In genomic region chr11:62592216-62592815, GRCh38 we compare ENCODE assay signal across 6 cellular contexts. TPM values are rescaled to one million over a fixed set of nuclear protein-coding genes. Genes with fewer than 3 reads are reported as not detected.
DNase-seq lines count a peak whose midpoint lies in the region; ATAC-seq lines count a peak whose summit lies in the region.

No MANE protein-coding gene starts in this region.

- ATAC-seq in GM21447 (IDR thresholded peaks at IDR 0.05; ENCODE audit: unreplicated experiment) (peak; percentile 1), GM21786 (IDR thresholded peaks at IDR 0.05; ENCODE audit: unreplicated experiment) (no peak), HG02759 (IDR thresholded peaks at IDR 0.05; ENCODE audit: unreplicated experiment) (no peak)

- peaks cover 48% of the 10 kb centered on the region for H3K4me1 Mint-ChIP-seq in activated T-helper 1 cell treated with anti-CD3 and anti-CD28 coated beads, Interleukin-12 subunit alpha, Interleukin-12 subunit beta, Interleukin-2, Interleukin-4 antibody, amounts not matched to agents 30 ng/mL and 10 ng/mL and 1 ng/mL, durations not matched to agents 14 hours and 24 hours and 36 hours (ENCODE audit: low read depth)

- DNase-seq in activated T-helper 1 cell treated with anti-CD3 and anti-CD28 coated beads, Interleukin-12 subunit alpha, Interleukin-12 subunit beta, Interleukin-2, Interleukin-4 antibody, amounts not matched to agents 30 ng/mL and 10 ng/mL and 1 ng/mL, durations not matched to agents 14 hours and 24 hours and 36 hours (ENCODE audit: low spot score): no peak
- DNase-seq in medulla oblongata (ENCODE audit: extremely low spot score): peak; percentile 42
- DNase-seq in dedifferentiated amniotic fluid mesenchymal stem cell (ENCODE audit: extremely low spot score): no peak

- no peaks in the 10 kb centered on the region for H3K9me3 Mint-ChIP-seq in activated T-helper 1 cell treated with anti-CD3 and anti-CD28 coated beads, Interleukin-12 subunit alpha, Interleukin-12 subunit beta, Interleukin-2, Interleukin-4 antibody, amounts not matched to agents 30 ng/mL and 10 ng/mL and 1 ng/mL, durations not matched to agents 14 hours and 24 hours and 36 hours

- H3K27ac Mint-ChIP-seq in activated T-helper 1 cell treated with anti-CD3 and anti-CD28 coated beads, Interleukin-12 subunit alpha, Interleukin-12 subunit beta, Interleukin-2, Interleukin-4 antibody, amounts not matched to agents 30 ng/mL and 10 ng/mL and 1 ng/mL, durations not matched to agents 14 hours and 24 hours and 36 hours: peak overlapping the region; percentile 91

- H3K4me3 Mint-ChIP-seq in activated T-helper 1 cell treated with anti-CD3 and anti-CD28 coated beads, Interleukin-12 subunit alpha, Interleukin-12 subunit beta, Interleukin-2, Interleukin-4 antibody, amounts not matched to agents 30 ng/mL and 10 ng/mL and 1 ng/mL, durations not matched to agents 14 hours and 24 hours and 36 hours: peak overlapping the region; percentile 99

- no peaks in the 10 kb centered on the region for H3K27me3 Mint-ChIP-seq in activated T-helper 1 cell treated with anti-CD3 and anti-CD28 coated beads, Interleukin-12 subunit alpha, Interleukin-12 subunit beta, Interleukin-2, Interleukin-4 antibody, amounts not matched to agents 30 ng/mL and 10 ng/mL and 1 ng/mL, durations not matched to agents 14 hours and 24 hours and 36 hours (ENCODE audit: insufficient read depth)

- intact Hi-C loops in activated T-helper 1 cell treated with anti-CD3 and anti-CD28 coated beads, Interleukin-12 subunit alpha, Interleukin-12 subunit beta, Interleukin-2, Interleukin-4 antibody, amounts not matched to agents 30 ng/mL and 10 ng/mL and 1 ng/mL, durations not matched to agents 14 hours and 24 hours and 36 hours (cut with micrococcal nuclease): loop anchor here (2.0 to 5.0 kb wide), 2 partner anchors 270 to 1650 kb away; partner anchors contain the start of gene FKBP2

- H3K36me3 Mint-ChIP-seq in activated T-helper 1 cell treated with anti-CD3 and anti-CD28 coated beads, Interleukin-12 subunit alpha, Interleukin-12 subunit beta, Interleukin-2, Interleukin-4 antibody, amounts not matched to agents 30 ng/mL and 10 ng/mL and 1 ng/mL, durations not matched to agents 14 hours and 24 hours and 36 hours (ENCODE audit: low read depth): peaks cover 48% of the 10 kb centered on the region

RNA-seq across cellular contexts. Expression of gene TUT1, which starts 1.0 kb away (rescaled TPM):
- 38.7 and 40.7 TPM in 2 replicates for total RNA-seq in activated T-helper 1 cell treated with anti-CD3 and anti-CD28 coated beads, Interleukin-12 subunit alpha, Interleukin-12 subunit beta, Interleukin-2, Interleukin-4 antibody, amounts not matched to agents 30 ng/mL and 10 ng/mL and 1 ng/mL, durations not matched to agents 14 hours and 24 hours and 36 hours

RNA-seq across cellular contexts. Expression of gene MTA2, which starts 9.3 kb away (rescaled TPM):
- 224 and 230 TPM in 2 replicates for total RNA-seq in activated T-helper 1 cell treated with anti-CD3 and anti-CD28 coated beads, Interleukin-12 subunit alpha, Interleukin-12 subunit beta, Interleukin-2, Interleukin-4 antibody, amounts not matched to agents 30 ng/mL and 10 ng/mL and 1 ng/mL, durations not matched to agents 14 hours and 24 hours and 36 hours

RNA-seq across cellular contexts. Expression of gene EEF1G, which starts 18.6 kb away (rescaled TPM):
- total RNA-seq in activated T-helper 1 cell treated with anti-CD3 and anti-CD28 coated beads, Interleukin-12 subunit alpha, Interleukin-12 subunit beta, Interleukin-2, Interleukin-4 antibody, amounts not matched to agents 30 ng/mL and 10 ng/mL and 1 ng/mL, durations not matched to agents 14 hours and 24 hours and 36 hours: 1,154 and 1,169 TPM in 2 replicates

RNA-seq across cellular contexts. Expression of gene EML3, which starts 20.3 kb away (rescaled TPM):
- total RNA-seq in activated T-helper 1 cell treated with anti-CD3 and anti-CD28 coated beads, Interleukin-12 subunit alpha, Interleukin-12 subunit beta, Interleukin-2, Interleukin-4 antibody, amounts not matched to agents 30 ng/mL and 10 ng/mL and 1 ng/mL, durations not matched to agents 14 hours and 24 hours and 36 hours: 164 and 167 TPM in 2 replicates

RNA-seq across cellular contexts. Expression of gene ROM1, which starts 20.7 kb away (rescaled TPM):
- total RNA-seq in activated T-helper 1 cell treated with anti-CD3 and anti-CD28 coated beads, Interleukin-12 subunit alpha, Interleukin-12 subunit beta, Interleukin-2, Interleukin-4 antibody, amounts not matched to agents 30 ng/mL and 10 ng/mL and 1 ng/mL, durations not matched to agents 14 hours and 24 hours and 36 hours: 2.5 and 3.2 TPM in 2 replicates
